24 cellular contexts compared by ENCODE assay signal in the genomic region with DNA sequence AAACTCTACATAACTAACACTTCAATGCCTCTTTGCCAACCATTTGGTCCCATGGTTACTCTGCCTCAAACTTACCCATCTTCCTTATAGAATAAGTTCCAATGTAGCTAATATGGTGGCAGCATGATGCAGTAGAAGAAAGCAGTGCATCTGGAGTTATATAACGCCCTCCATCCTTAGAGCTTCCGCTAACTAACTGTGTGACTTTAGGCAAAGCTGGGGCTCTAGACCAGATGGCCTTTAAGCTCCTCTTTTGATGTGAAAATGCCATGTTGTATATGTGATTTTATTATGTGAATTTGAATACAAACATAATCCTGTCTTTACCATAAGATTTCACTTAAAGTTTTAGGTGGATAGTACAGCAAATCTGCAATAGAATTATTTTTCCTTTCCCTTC. TPM values are rescaled to one million over a fixed set of nuclear protein-coding genes. Genes with fewer than 3 reads are reported as not detected.
DNase-seq lines count a peak whose midpoint lies in the region; ATAC-seq and TF ChIP-seq lines count a peak whose summit lies in the region.
"Had no signal": no experiment of that assay in that cellular context is flagged by ENCODE, and none has a peak within 500 bp of the region (broad histone marks: within the 10 kb centered on the region; RNA-seq: fewer than 3 reads in every experiment).

No MANE protein-coding gene starts in this region.

- WGBS in heart right ventricle, 2 donors = 69 to 96% methylated on average over 2 of the region's 2 CpGs

- H3K4me1 ChIP-seq in heart right ventricle (peaks cover 0 to 14% (median 4%) of the 10 kb centered on the region in 9 donors), breast epithelium (no peaks in the 10 kb centered on the region)

- intact Hi-C loops in heart right ventricle (cut with DNase I) = loop anchor here in 1 of 10 donors (10.0 kb wide), 1 partner anchor 269 kb away; no protein-coding TSS in a partner anchor
- intact Hi-C loops in Right ventricle myocardium superior (cut with DNase I) = no loop called here
- intact Hi-C loops in activated T-helper 2 cell treated with anti-CD3 and anti-CD28 coated beads, Interferon-gamma antibody, Interleukin-2, Interleukin-4, amounts not matched to agents 10 μg/mL and 5 μg/mL and 100 μg/mL, durations not matched to agents 14 hours and 24 hours and 36 hours (cut with micrococcal nuclease) = no loop called here
- intact Hi-C loops in breast epithelium (cut with DNase I; ENCODE audit: low total_unique reads) = no loop called here

- DNase-seq in DMS 273 (lab: John Stamatoyannopoulos, UW; ENCODE audit: unreplicated experiment) = peak; percentile 5
- DNase-seq in DMS 273 treated with DMSO at 0.1 percent for 48 hours (lab: John Stamatoyannopoulos, UW) = no peak
- no peak for DNase-seq in heart right ventricle
- no peak for DNase-seq in Right ventricle myocardium superior
- DNase-seq in activated T-helper 2 cell treated with anti-CD3 and anti-CD28 coated beads, Interferon-gamma antibody, Interleukin-2, Interleukin-4, amounts not matched to agents 10 μg/mL and 5 μg/mL and 100 μg/mL, durations not matched to agents 14 hours and 24 hours and 36 hours (ENCODE audit: low spot score) = no peak
- DNase-seq in stimulated activated naive CD8-positive, alpha-beta T cell treated with anti-CD3 and anti-CD28 coated beads, Interleukin-15, amount 100 ng/mL, for 72 hours = no peak
- no peak for DNase-seq in breast epithelium (ENCODE audit: low spot score in 2 of 2)
- DNase-seq: activated CD4-positive, alpha-beta T cell treated with anti-CD3 and anti-CD28 coated beads, Interleukin-2, amount 50 U/mL, for 1 hour; amygdala; Calu3; caudate nucleus; dorsolateral prefrontal cortex; KG1; NCI-H2029 treated with DMSO at 0.1 percent for 48 hours; psoas muscle; stimulated activated CD4-positive, alpha-beta T cell treated with anti-CD3 and anti-CD28 coated beads, Interleukin-2, amount 100 ng/mL, for 24 hours; stomach; SW 1271 had no signal

- H3K27me3 ChIP-seq in heart right ventricle (no peaks in the 10 kb centered on the region), breast epithelium (no peaks in the 10 kb centered on the region)
- H3K27me3 ChIP-seq: dorsolateral prefrontal cortex, stomach had no signal

- TF ChIP-seq CTCF in heart right ventricle (IDR thresholded peaks at IDR 0.05) (no peak), breast epithelium (IDR thresholded peaks at IDR 0.05) (no peak)

- H3K27me3 Mint-ChIP-seq in activated T-helper 2 cell treated with anti-CD3 and anti-CD28 coated beads, Interferon-gamma antibody, Interleukin-2, Interleukin-4, amounts not matched to agents 10 μg/mL and 5 μg/mL and 100 μg/mL, durations not matched to agents 14 hours and 24 hours and 36 hours (ENCODE audit: low read depth) = no peaks in the 10 kb centered on the region
- no peaks in the 10 kb centered on the region for H3K27me3 Mint-ChIP-seq in stimulated activated naive CD8-positive, alpha-beta T cell treated with anti-CD3 and anti-CD28 coated beads, Interleukin-15, amount 100 ng/mL, for 72 hours

- H3K27ac ChIP-seq in heart right ventricle (peak overlapping the region in 8 of 10 donors; percentile 12 to 65 (median 43)), breast epithelium (no peak overlapping the region)
- H3K27ac ChIP-seq: 22Rv1, psoas muscle, skin epidermis, stomach had no signal

- H3K4me3 ChIP-seq in heart right ventricle (no peak overlapping the region), breast epithelium (no peak overlapping the region)
- H3K4me3 ChIP-seq: psoas muscle, skin epidermis, stomach had no signal

- no peak for TF ChIP-seq POLR2A in breast epithelium (IDR thresholded peaks at IDR 0.05)

- no peak for ATAC-seq in heart right ventricle
- ATAC-seq in Right ventricle myocardium superior (ENCODE audit: poor library complexity) = no peak
- ATAC-seq in stimulated activated naive CD8-positive, alpha-beta T cell treated with anti-CD3 and anti-CD28 coated beads, Interleukin-15, amount 100 ng/mL, for 72 hours = no peak
- ATAC-seq in HG03571 (IDR thresholded peaks at IDR 0.05; ENCODE audit: unreplicated experiment) = no peak
- ATAC-seq: HCT116, psoas muscle had no signal

- H3K27ac Mint-ChIP-seq in activated T-helper 2 cell treated with anti-CD3 and anti-CD28 coated beads, Interferon-gamma antibody, Interleukin-2, Interleukin-4, amounts not matched to agents 10 μg/mL and 5 μg/mL and 100 μg/mL, durations not matched to agents 14 hours and 24 hours and 36 hours = peak overlapping the region; percentile 54
- H3K27ac Mint-ChIP-seq in stimulated activated naive CD8-positive, alpha-beta T cell treated with anti-CD3 and anti-CD28 coated beads, Interleukin-15, amount 100 ng/mL, for 72 hours = peak overlapping the region in 1 of 2 donors; percentile 48
- H3K27ac Mint-ChIP-seq: type B pancreatic cell had no signal

- H3K9me3 ChIP-seq in heart right ventricle = no peaks in the 10 kb centered on the region
- H3K9me3 ChIP-seq in breast epithelium = no peaks in the 10 kb centered on the region
- H3K9me3 ChIP-seq: psoas muscle, stomach had no signal

- peaks cover 44% of the 10 kb centered on the region for H3K4me1 Mint-ChIP-seq in activated T-helper 2 cell treated with anti-CD3 and anti-CD28 coated beads, Interferon-gamma antibody, Interleukin-2, Interleukin-4, amounts not matched to agents 10 μg/mL and 5 μg/mL and 100 μg/mL, durations not matched to agents 14 hours and 24 hours and 36 hours (ENCODE audit: low read depth)
- peaks cover 36% of the 10 kb centered on the region for H3K4me1 Mint-ChIP-seq in stimulated activated naive CD8-positive, alpha-beta T cell treated with anti-CD3 and anti-CD28 coated beads, Interleukin-15, amount 100 ng/mL, for 72 hours

- H3K36me3 Mint-ChIP-seq in activated T-helper 2 cell treated with anti-CD3 and anti-CD28 coated beads, Interferon-gamma antibody, Interleukin-2, Interleukin-4, amounts not matched to agents 10 μg/mL and 5 μg/mL and 100 μg/mL, durations not matched to agents 14 hours and 24 hours and 36 hours (ENCODE audit: low read depth) = peaks cover 50% of the 10 kb centered on the region
- H3K36me3 Mint-ChIP-seq: type B pancreatic cell had no signal

- H3K4me3 Mint-ChIP-seq in activated T-helper 2 cell treated with anti-CD3 and anti-CD28 coated beads, Interferon-gamma antibody, Interleukin-2, Interleukin-4, amounts not matched to agents 10 μg/mL and 5 μg/mL and 100 μg/mL, durations not matched to agents 14 hours and 24 hours and 36 hours (ENCODE audit: low read depth) = peak overlapping the region; percentile 71
- peak overlapping the region; percentile 60 to 82 for H3K4me3 Mint-ChIP-seq in stimulated activated naive CD8-positive, alpha-beta T cell treated with anti-CD3 and anti-CD28 coated beads, Interleukin-15, amount 100 ng/mL, for 72 hours
- H3K4me3 Mint-ChIP-seq: type B pancreatic cell had no signal

- no peaks in the 10 kb centered on the region for H3K36me3 ChIP-seq in heart right ventricle
- H3K36me3 ChIP-seq in breast epithelium = no peaks in the 10 kb centered on the region
- H3K36me3 ChIP-seq: stomach had no signal

- H3K9me3 Mint-ChIP-seq in activated T-helper 2 cell treated with anti-CD3 and anti-CD28 coated beads, Interferon-gamma antibody, Interleukin-2, Interleukin-4, amounts not matched to agents 10 μg/mL and 5 μg/mL and 100 μg/mL, durations not matched to agents 14 hours and 24 hours and 36 hours = no peaks in the 10 kb centered on the region
- no peaks in the 10 kb centered on the region for H3K9me3 Mint-ChIP-seq in stimulated activated naive CD8-positive, alpha-beta T cell treated with anti-CD3 and anti-CD28 coated beads, Interleukin-15, amount 100 ng/mL, for 72 hours
- H3K9me3 Mint-ChIP-seq: type B pancreatic cell had no signal

RNA-seq across cellular contexts. Expression of gene ABCD2, which starts 6.1 kb away (rescaled TPM):
- total RNA-seq in heart right ventricle = 10 to 100 TPM in 1 of 10 donors, 1 to 10 TPM in 9; 5.4 to 10.1 (median 7.7) TPM
- polyA plus RNA-seq in heart right ventricle = 1 to 10 TPM in 1 of 2 donors, under 1 TPM in 1; 0.32 to 2.0 TPM
- 9.2 TPM for total RNA-seq in Right ventricle myocardium superior
- total RNA-seq in activated T-helper 2 cell treated with anti-CD3 and anti-CD28 coated beads, Interferon-gamma antibody, Interleukin-2, Interleukin-4, amounts not matched to agents 10 μg/mL and 5 μg/mL and 100 μg/mL, durations not matched to agents 14 hours and 24 hours and 36 hours = 5.8 TPM in 2 replicates
- 10 to 100 TPM in 1 of 3 donors, 1 to 10 TPM in 2; 2.6 to 48.0 (median 3.4) TPM for total RNA-seq in breast epithelium
- total RNA-seq: Calu3, HT-29 had no signal

Comparison
In these comparisons a context has a peak if more than half of its experiments do, and no peak if none do; other contexts are left out.
1. H3K27ac ChIP-seq: peak in heart right ventricle (8 of 10); none in breast epithelium (0 of 2).